In the genomic region with DNA sequence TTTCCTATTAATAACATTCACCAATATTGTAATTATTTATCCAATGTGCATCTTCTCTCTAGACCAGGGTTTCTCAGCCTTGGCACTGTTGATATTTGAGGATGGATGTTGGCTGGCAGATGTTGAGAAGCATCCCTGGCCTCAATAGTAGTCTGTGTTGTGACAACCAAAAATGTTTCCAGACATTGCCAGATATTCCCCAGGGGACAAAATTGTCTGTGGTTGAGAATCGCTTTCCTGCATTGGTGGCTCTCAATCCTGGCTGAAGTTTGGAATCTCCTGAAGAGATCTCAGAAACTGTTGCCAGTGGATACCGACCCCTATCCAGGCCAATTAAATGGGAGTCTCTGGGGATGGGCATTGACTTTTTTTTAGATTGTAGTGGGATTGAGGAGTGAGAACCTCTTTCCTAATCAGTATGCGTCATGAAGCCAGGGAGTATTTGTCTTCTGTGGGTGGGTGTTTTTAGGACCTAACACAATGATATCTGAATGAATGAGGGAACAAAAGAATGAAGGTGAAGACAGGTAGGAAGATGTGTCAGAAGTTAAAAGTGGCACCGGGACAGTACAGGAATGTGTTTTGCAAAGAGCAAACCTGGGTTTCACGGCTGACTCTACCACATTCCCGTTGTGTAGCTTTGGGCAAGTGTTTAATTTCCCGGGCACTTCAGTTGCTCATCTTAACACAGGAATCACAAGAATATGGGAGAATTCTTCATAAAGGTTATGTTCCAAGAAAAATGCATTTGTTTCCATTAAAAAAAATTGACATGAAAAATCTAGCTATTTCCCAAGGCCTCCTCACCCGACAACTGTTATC, we compare ENCODE assay signal across 22 cellular contexts. TPM values are rescaled to one million over a fixed set of nuclear protein-coding genes. Genes with fewer than 3 reads are reported as not detected.
"Had no signal": no experiment of that assay in that cellular context is flagged by ENCODE, and none has a peak within 500 bp of the region (broad histone marks: within the 10 kb centered on the region; RNA-seq: fewer than 3 reads in every experiment).

No MANE protein-coding gene starts in this region.

- H3K27me3 ChIP-seq: tibial nerve, vagina had no signal

- ATAC-seq: activated CD4-positive, alpha-beta T cell treated with anti-CD3 and anti-CD28 coated beads for 36 hours; activated naive CD4-positive, alpha-beta T cell treated with anti-CD3 and anti-CD28 coated beads, Interleukin-2, amount 50 U/mL, for 72 hours; gastroesophageal sphincter; heart left ventricle; left ventricle myocardium superior; natural killer cell treated with Interleukin-12 subunit alpha and Interleukin-12 subunit beta and Interleukin-15 and Interleukin-18, amount 100 ng/mL, for 72 hours; WTC11 had no signal

- H3K27ac ChIP-seq: gastroesophageal sphincter, heart left ventricle, tibial nerve, vagina had no signal

- DNase-seq: activated CD4-positive, alpha-beta T cell treated with anti-CD3 and anti-CD28 coated beads for 36 hours; activated CD4-positive, alpha-beta T cell treated with anti-CD3 and anti-CD28 coated beads, Interleukin-2, amount 50 U/mL, for 48 hours; activated gamma-delta T cell treated with Interleukin-2 at 50 U/mL for 16 hours; effector memory CD4-positive, alpha-beta T cell; heart left ventricle; left ventricle myocardium superior; mesendoderm; posterior cingulate gyrus; stimulated activated CD4-positive, alpha-beta T cell treated with anti-CD3 and anti-CD28 coated beads, Interleukin-12 subunit alpha, Interleukin-12 subunit beta, amount 100 ng/mL, for 4 hours; stimulated activated CD4-positive, alpha-beta T cell treated with anti-CD3 and anti-CD28 coated beads, Interleukin-1b, Interleukin-23, amount 100 ng/mL, for 48 hours; stimulated activated naive CD4-positive, alpha-beta T cell treated with Interleukin-2 at 50 U/mL for 16 hours had no signal

- H3K4me1 ChIP-seq: gastroesophageal sphincter, tibial nerve had no signal

- H3K36me3 ChIP-seq: gastroesophageal sphincter, heart left ventricle, tibial nerve, vagina had no signal

- H3K4me3 ChIP-seq: gastroesophageal sphincter, heart left ventricle, tibial nerve, vagina had no signal

- H3K9me3 ChIP-seq: gastroesophageal sphincter, heart left ventricle, tibial nerve, vagina had no signal

RNA-seq across cellular contexts. Expression of a gene that starts 24.3 kb away (rescaled TPM):
- total RNA-seq: activated CD4-positive, alpha-beta T cell treated with anti-CD3 and anti-CD28 coated beads for 36 hours; activated naive CD4-positive, alpha-beta T cell treated with anti-CD3 and anti-CD28 coated beads, Interleukin-2, amount 50 U/mL, for 72 hours; activated T-helper 1 cell treated with anti-CD3 and anti-CD28 coated beads, Interleukin-12 subunit alpha, Interleukin-12 subunit beta, Interleukin-2, Interleukin-4 antibody, amounts not matched to agents 30 ng/mL and 10 ng/mL and 1 ng/mL, durations not matched to agents 14 hours and 24 hours and 36 hours; chondrocyte; heart left ventricle; kidney epithelial cell; left ventricle myocardium superior; natural killer cell treated with Interleukin-12 subunit alpha and Interleukin-12 subunit beta and Interleukin-15 and Interleukin-18, amount 100 ng/mL, for 72 hours; subcutaneous adipose tissue; tibial nerve had no signal

RNA-seq across cellular contexts. Expression of a gene that starts 48.1 kb away (rescaled TPM):
- total RNA-seq: chondrocyte, endothelial cell of umbilical vein had no signal
